ENCODE assay signal across 8 cellular contexts in the genomic region with DNA sequence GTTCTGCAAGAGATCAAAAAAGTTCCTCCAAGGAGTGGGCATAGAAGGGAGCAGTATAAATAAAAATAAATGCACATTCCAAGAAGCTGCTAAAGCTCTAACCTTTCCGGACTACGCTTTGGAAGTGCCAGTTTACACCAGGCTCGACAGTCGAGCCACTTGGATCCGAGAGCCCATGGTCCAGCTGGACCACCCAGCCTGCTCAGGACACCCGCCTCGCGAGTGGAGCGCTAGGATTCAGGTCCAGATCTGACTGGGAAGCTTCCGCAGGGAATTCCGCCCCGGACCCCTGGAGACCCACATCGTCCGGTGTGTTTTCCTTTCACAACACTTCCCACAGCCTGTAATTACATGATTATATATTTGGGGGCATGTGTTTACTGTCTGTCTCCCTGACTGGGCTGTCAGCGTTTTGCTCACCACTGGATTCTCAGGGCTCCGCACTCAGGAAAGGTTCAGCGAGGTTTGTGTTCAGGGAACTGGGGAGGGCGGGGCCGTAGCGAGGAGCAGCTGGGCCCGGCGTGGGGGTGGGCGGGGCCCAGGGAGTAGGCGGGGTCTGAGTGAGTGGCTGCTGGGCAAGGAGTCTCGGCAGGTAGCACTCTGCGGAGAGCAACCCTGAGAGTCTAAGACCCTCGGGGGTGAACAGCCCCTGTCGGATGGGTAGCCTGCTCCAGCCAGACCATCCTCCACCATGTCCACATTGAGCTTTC.
DNase-seq lines count a peak whose midpoint lies in the region; ATAC-seq and TF ChIP-seq lines count a peak whose summit lies in the region.

No MANE protein-coding gene starts in this region.

- no peaks in the 10 kb centered on the region for H3K36me3 ChIP-seq in DND-41 (ENCODE audit: insufficient read depth, low read length)
- no peaks in the 10 kb centered on the region for H3K36me3 ChIP-seq in mucosa of stomach (ENCODE audit: control insufficient read depth, insufficient read depth, low read length)

- H3K9ac ChIP-seq in DND-41 (ENCODE audit: low read depth, low read length) = no peak overlapping the region
- peak overlapping the region; percentile 72 for H3K9ac ChIP-seq in mucosa of stomach (ENCODE audit: low read length)

- no peak overlapping the region for H3K4me2 ChIP-seq in DND-41 (ENCODE audit: insufficient read depth, low read length)

- H3K4me3 ChIP-seq in DND-41 (ENCODE audit: low read depth in 1 of 2, low read length in 2 of 2) (no peak overlapping the region), mucosa of stomach (ENCODE audit: low read length) (peak overlapping the region; percentile 67)

- CTCF ChIA-PET in HEK293T (lab: Yijun Ruan, JAX) = interaction anchor here (1.0 to 2.5 kb wide), 2 partner anchors 16 to 546 kb away, joined by 3 to 9 read pairs; a partner anchor contains a TSS

- H3K79me2 ChIP-seq in DND-41 (ENCODE audit: insufficient read depth, low read length) = no peaks in the 10 kb centered on the region

- DNase-seq in DND-41 (peak; percentile 54), HEK293T (ENCODE audit: extremely low spot score) (peak; percentile 90), NCI-H2227 (lab: John Stamatoyannopoulos, UW; ENCODE audit: unreplicated experiment) (peak; percentile 96), epidermal melanocyte (ENCODE audit: insufficient read length, low spot score) (peak; percentile 55), NCI-H1694 (lab: John Stamatoyannopoulos, UW) (no peak)
- DNase-seq in activated CD8-positive, alpha-beta memory T cell treated with anti-CD3 and anti-CD28 coated beads, Interleukin-2, amount 50 U/mL, for 4 hours = peak; percentile 82
- peak; percentile 33 to 62 for DNase-seq in stimulated activated CD8-positive, alpha-beta memory T cell treated with anti-CD3 and anti-CD28 coated beads, Interleukin-4, amount 100 ng/mL, for 4 hours (ENCODE audit: low read depth in 2 of 2, low spot score in 1 of 2)

- H4K20me1 ChIP-seq in DND-41 (ENCODE audit: insufficient read depth, low read length) = no peaks in the 10 kb centered on the region

- H3K27me3 ChIP-seq in DND-41 (ENCODE audit: insufficient read depth, low read length, poor library complexity) = no peaks in the 10 kb centered on the region
- peaks cover 12% of the 10 kb centered on the region for H3K27me3 ChIP-seq in mucosa of stomach (ENCODE audit: control insufficient read depth, insufficient read depth, low read length)

- peak; percentile 75 for ATAC-seq in DND-41 (ENCODE audit: insufficient read depth, low read depth)

- no peak for TF ChIP-seq CTCF in DND-41 (IDR thresholded peaks at IDR 0.05; ENCODE audit: borderline replicate concordance, extremely low read depth, low read length, poor library complexity, severe bottlenecking)

- H3K9me3 ChIP-seq in DND-41 (ENCODE audit: insufficient read depth, low read length, severe bottlenecking) (no peaks in the 10 kb centered on the region), mucosa of stomach (ENCODE audit: control insufficient read depth, low read length) (no peaks in the 10 kb centered on the region)

- POLR2A ChIA-PET in HEK293T (lab: Yijun Ruan, JAX) = interaction anchor here (1.3 kb wide), 1 partner anchor 545 kb away, joined by 6 read pairs; no protein-coding TSS in a partner anchor

- peaks cover 3% of the 10 kb centered on the region; the same call in 1 of the 2 replicates for H3K4me1 ChIP-seq in DND-41 (ENCODE audit: insufficient read depth, low read length)
- peaks cover 3% of the 10 kb centered on the region for H3K4me1 ChIP-seq in mucosa of stomach (ENCODE audit: control insufficient read depth, insufficient read depth, low read length)

- no peak overlapping the region for H2AFZ ChIP-seq in DND-41 (ENCODE audit: low read depth, low read length)

- H3K27ac ChIP-seq in DND-41 (ENCODE audit: low read length) = no peak overlapping the region

TF ChIP-seq in HEK293T, 16 proteins besides CTCF, POLR2A, EP300 and RAD21:
- TF ChIP-seq LEF1 (IDR thresholded peaks at IDR 0.05; ENCODE audit: borderline replicate concordance) (no peak), FOXA1 (IDR thresholded peaks at IDR 0.05) (no peak), SUZ12 (IDR thresholded peaks at IDR 0.05) (no peak), NFRKB (IDR thresholded peaks at IDR 0.05) (no peak)
- TF ChIP-seq, protein P1, sequence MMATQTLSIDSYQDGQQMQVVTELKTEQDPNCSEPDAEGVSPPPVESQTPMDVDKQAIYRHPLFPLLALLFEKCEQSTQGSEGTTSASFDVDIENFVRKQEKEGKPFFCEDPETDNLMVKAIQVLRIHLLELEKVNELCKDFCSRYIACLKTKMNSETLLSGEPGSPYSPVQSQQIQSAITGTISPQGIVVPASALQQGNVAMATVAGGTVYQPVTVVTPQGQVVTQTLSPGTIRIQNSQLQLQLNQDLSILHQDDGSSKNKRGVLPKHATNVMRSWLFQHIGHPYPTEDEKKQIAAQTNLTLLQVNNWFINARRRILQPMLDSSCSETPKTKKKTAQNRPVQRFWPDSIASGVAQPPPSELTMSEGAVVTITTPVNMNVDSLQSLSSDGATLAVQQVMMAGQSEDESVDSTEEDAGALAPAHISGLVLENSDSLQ (IDR thresholded peaks at IDR 0.05) = peak; percentile 31; the same call in 1 of the 2 replicates
TF ChIP-seq in HEK293T: peak in this region for 1.
